Comparison of ENCODE assay signal across 18 cellular contexts in genomic region chr2:129796801-129797488, GRCh38.
DNase-seq lines count a peak whose midpoint lies in the region; ATAC-seq, FAIRE-seq and TF ChIP-seq lines count a peak whose summit lies in the region.
"Had no signal": no experiment of that assay in that cellular context is flagged by ENCODE, and none has a peak within 500 bp of the region (broad histone marks: within the 10 kb centered on the region; RNA-seq: fewer than 3 reads in every experiment).

No MANE protein-coding gene starts in this region.

- H3K4me3 Mint-ChIP-seq in osteocyte (ENCODE audit: unreplicated experiment): no peak overlapping the region
- H3K4me3 Mint-ChIP-seq: CD4-positive, alpha-beta memory T cell; GM23338; H9 had no signal

- H3K36me3 Mint-ChIP-seq in osteocyte (ENCODE audit: unreplicated experiment): no peaks in the 10 kb centered on the region
- H3K36me3 Mint-ChIP-seq: CD4-positive, alpha-beta memory T cell had no signal

- H3K36me3 ChIP-seq in HepG2 (replicated peaks in 1 of 2; ENCODE audit: control insufficient read depth in 1 of 2, insufficient read depth in 2 of 2, low read length in 2 of 2) (no peaks in the 10 kb centered on the region), right lobe of liver (no peaks in the 10 kb centered on the region)

- no peaks in the 10 kb centered on the region for H3K27me3 Mint-ChIP-seq in osteocyte (ENCODE audit: unreplicated experiment)

- H3K4me1 ChIP-seq in HepG2 (ENCODE audit: insufficient read depth, low read length) (no peaks in the 10 kb centered on the region), right lobe of liver (no peaks in the 10 kb centered on the region)

- CTCF ChIA-PET in HepG2 (lab: Yijun Ruan, JAX; ENCODE audit: low intra/inter-chr PET ratio, low total read pairs): no interaction called here

- TF ChIP-seq CTCF in HepG2 (CRISPR knock-in tag; IDR thresholded peaks at IDR 0.05) (no peak), right lobe of liver (IDR thresholded peaks at IDR 0.05) (no peak), osteocyte (IDR thresholded peaks at IDR 0.05) (no peak)

- DNase-seq in HepG2 (ENCODE audit: low spot score): no peak
- DNase-seq in right lobe of liver: no peak
- peak; percentile 40 for DNase-seq in islet precursor cell
- DNase-seq in osteocyte (ENCODE audit: extremely low spot score, unreplicated experiment): peak; percentile 77
- no peak for DNase-seq in foreskin melanocyte
- DNase-seq in UCSD-AML1 (lab: John Stamatoyannopoulos, UW; ENCODE audit: unreplicated experiment): no peak
- DNase-seq: C1 segment of cervical spinal cord; Calu3; CD4-positive, alpha-beta memory T cell; COR-L47; DMS53; DMS79 treated with DMSO at 0.1 percent for 48 hours; GF-D8; H9 had no signal

- no peak for TF ChIP-seq RAD21 in HepG2 (CRISPR knock-in tag; IDR thresholded peaks at IDR 0.05)

- intact Hi-C loops in HepG2 (cut with micrococcal nuclease; ENCODE audit: unreplicated experiment): no loop called here
- intact Hi-C loops in right lobe of liver (cut with DNase I): no loop called here

- in situ Hi-C loops in HepG2 (cut with HindIII; ENCODE audit: extremely low pct_ligation_motif_present, low pct_unique_long_range_greater_than_20kb): no loop called here

- H3K9me3 Mint-ChIP-seq in osteocyte (ENCODE audit: unreplicated experiment): peaks cover 6% of the 10 kb centered on the region
- H3K9me3 Mint-ChIP-seq: CD4-positive, alpha-beta memory T cell had no signal

- H2AFZ ChIP-seq in HepG2 (ENCODE audit: low read length): no peak overlapping the region
- H2AFZ ChIP-seq: GM23338 had no signal

- H3K27ac ChIP-seq in HepG2 (ENCODE audit: extremely low read length, insufficient read depth, low read length) (no peak overlapping the region), right lobe of liver (no peak overlapping the region)

- no peak for TF ChIP-seq EP300 in HepG2 (IDR thresholded peaks at IDR 0.05; ENCODE audit: low read depth in 2 of 2, low read length in 2 of 2)
- TF ChIP-seq EP300 in HepG2 (CRISPR knock-in tag; IDR thresholded peaks at IDR 0.05; ENCODE audit: borderline replicate concordance): no peak

- H3K9ac ChIP-seq in HepG2 (ENCODE audit: insufficient read depth, low read depth, low read length): no peak overlapping the region

- no peak overlapping the region for H3K27ac Mint-ChIP-seq in osteocyte (ENCODE audit: unreplicated experiment)
- H3K27ac Mint-ChIP-seq: CD4-positive, alpha-beta memory T cell; H9 had no signal

- BruUV-seq in HepG2 (replicated peaks; lab: Mats Ljungman, UMichigan): no TSS peak

- H3K4me2 ChIP-seq in HepG2 (ENCODE audit: low read depth, low read length): no peak overlapping the region
- H3K4me2 ChIP-seq: GM23338 had no signal

- no peaks in the 10 kb centered on the region for H3K4me1 Mint-ChIP-seq in osteocyte (ENCODE audit: unreplicated experiment)
- H3K4me1 Mint-ChIP-seq: CD4-positive, alpha-beta memory T cell had no signal

- 3% methylated on average over 5 of the region's 9 CpGs for WGBS in HepG2 (ENCODE audit: low lambda C conversion rate)
- 58% methylated on average over 3 of the region's 9 CpGs for WGBS in right lobe of liver (ENCODE audit: insufficient coverage, low coverage, low lambda C conversion rate, missing lambda C conversion rate)

- H3K4me3 ChIP-seq in HepG2 (replicated peaks in 1 of 3; ENCODE audit: insufficient read depth in 1 of 3, low read depth in 2 of 3, low read length in 3 of 3): no peak overlapping the region
- H3K4me3 ChIP-seq in right lobe of liver: no peak overlapping the region
- H3K4me3 ChIP-seq: GM23338 had no signal

- no peaks in the 10 kb centered on the region for H4K20me1 ChIP-seq in HepG2 (ENCODE audit: insufficient read depth, low read length)

- no peaks in the 10 kb centered on the region for H3K79me2 ChIP-seq in HepG2 (ENCODE audit: insufficient read depth, low read length)

- TF ChIP-seq POLR2A in HepG2 (IDR thresholded peaks at IDR 0.05; ENCODE audit: insufficient read depth in 1 of 2, low read depth in 2 of 2, low read length in 2 of 2): no peak
- TF ChIP-seq POLR2A in right lobe of liver (IDR thresholded peaks at IDR 0.05): no peak

- H3K27me3 ChIP-seq in HepG2 (ENCODE audit: control insufficient read depth in 1 of 2, insufficient read depth in 2 of 2, low read length in 2 of 2) (peaks cover 11 to 27% of the 10 kb centered on the region in 2 experiments; a peak in 4 of 5 replicates), right lobe of liver (no peaks in the 10 kb centered on the region)

- FAIRE-seq in HepG2 (lab: Jason Lieb, UNC): no peak
- FAIRE-seq: GM12891, GM18507 had no signal

- POLR2A ChIA-PET in HepG2 (lab: Yijun Ruan, JAX): interaction anchor here (0.5 kb wide), 1 partner anchor 1016 kb away, joined by 4 read pairs; no protein-coding TSS in a partner anchor

- peak; percentile 14 for ATAC-seq in HepG2
- ATAC-seq in right lobe of liver: no peak
- ATAC-seq: GM23338, HCT116 had no signal

- H3K9me3 ChIP-seq in HepG2 (ENCODE audit: low read length) (no peaks in the 10 kb centered on the region), right lobe of liver (no peaks in the 10 kb centered on the region)

TF ChIP-seq in HepG2, 621 proteins besides CTCF, POLR2A, EP300 and RAD21:
- TF ChIP-seq ZNF101 (CRISPR knock-in tag; IDR thresholded peaks at IDR 0.05; ENCODE audit: borderline replicate concordance, low read depth) (no peak), ZBTB49 (CRISPR knock-in tag; IDR thresholded peaks at IDR 0.05; ENCODE audit: borderline replicate concordance) (no peak), ZNF225 (CRISPR knock-in tag; IDR thresholded peaks at IDR 0.05) (no peak), ZBTB34 (CRISPR knock-in tag; IDR thresholded peaks at IDR 0.05) (no peak), NKX3-1 (CRISPR knock-in tag; IDR thresholded peaks at IDR 0.05) (no peak), ATRX (CRISPR knock-in tag; IDR thresholded peaks at IDR 0.05; ENCODE audit: borderline replicate concordance) (no peak), ZNF343 (CRISPR knock-in tag; IDR thresholded peaks at IDR 0.05) (no peak), ZUFSP (CRISPR knock-in tag; IDR thresholded peaks at IDR 0.05; ENCODE audit: borderline replicate concordance) (no peak), TRIM24 (CRISPR knock-in tag; IDR thresholded peaks at IDR 0.05) (no peak), ATF5 (CRISPR knock-in tag; IDR thresholded peaks at IDR 0.05; ENCODE audit: low read depth) (no peak)

Comparison
In these comparisons a context has a peak if more than half of its experiments do, and no peak if none do; other contexts are left out.
1. DNase-seq: peak in islet precursor cell (single experiment) and osteocyte (single experiment); none in HepG2 (single experiment), right lobe of liver (0 of 3), foreskin melanocyte (single experiment) and UCSD-AML1 (single experiment).